Comparison of ENCODE assay signal across 15 cellular contexts in genomic region chr6:68126089-68126749, GRCh38.
DNase-seq lines count a peak whose midpoint lies in the region; ATAC-seq and TF ChIP-seq lines count a peak whose summit lies in the region.
"Had no signal": no experiment of that assay in that cellular context is flagged by ENCODE, and none has a peak within 500 bp of the region (broad histone marks: within the 10 kb centered on the region; RNA-seq: fewer than 3 reads in every experiment).

No MANE protein-coding gene starts in this region.

- H3K4me3 Mint-ChIP-seq in progenitor cell of endocrine pancreas (ENCODE audit: low read depth) (no peak overlapping the region), osteocyte (ENCODE audit: unreplicated experiment) (no peak overlapping the region)
- H3K4me3 Mint-ChIP-seq: dendritic cell treated with granulocyte-macrophage colony-stimulating factor and Interleukin-4, amounts not matched to agents 40 ng/mL and 50 ng/mL, for 4 days had no signal

- H3K4me1 Mint-ChIP-seq in progenitor cell of endocrine pancreas (ENCODE audit: low read depth): no peaks in the 10 kb centered on the region
- peaks cover 5% of the 10 kb centered on the region for H3K4me1 Mint-ChIP-seq in osteocyte (ENCODE audit: unreplicated experiment)

- H3K27me3 ChIP-seq in GM06990 (replicated peaks; ENCODE audit: control insufficient read depth, insufficient read depth, low read length): no peaks in the 10 kb centered on the region
- H3K27me3 ChIP-seq: Peyer's patch, upper lobe of left lung had no signal

- H3K4me3 ChIP-seq in GM06990 (replicated peaks; ENCODE audit: low read depth, low read length): no peak overlapping the region
- H3K4me3 ChIP-seq: Peyer's patch, psoas muscle, upper lobe of left lung had no signal

- H3K27me3 Mint-ChIP-seq in progenitor cell of endocrine pancreas (no peaks in the 10 kb centered on the region), osteocyte (ENCODE audit: unreplicated experiment) (no peaks in the 10 kb centered on the region)
- H3K27me3 Mint-ChIP-seq: dendritic cell treated with granulocyte-macrophage colony-stimulating factor and Interleukin-4, amounts not matched to agents 40 ng/mL and 50 ng/mL, for 4 days had no signal

- ATAC-seq in GM19395 (IDR thresholded peaks at IDR 0.05; ENCODE audit: unreplicated experiment): peak; percentile 98
- ATAC-seq in HG02884 (IDR thresholded peaks at IDR 0.05; ENCODE audit: unreplicated experiment): peak; percentile 100
- ATAC-seq: psoas muscle had no signal

- peaks cover 11% of the 10 kb centered on the region for H3K9me3 Mint-ChIP-seq in progenitor cell of endocrine pancreas (ENCODE audit: low read depth)
- H3K9me3 Mint-ChIP-seq in osteocyte (ENCODE audit: unreplicated experiment): peaks cover 19% of the 10 kb centered on the region

- H3K27ac Mint-ChIP-seq in progenitor cell of endocrine pancreas (no peak overlapping the region), osteocyte (ENCODE audit: unreplicated experiment) (no peak overlapping the region)
- H3K27ac Mint-ChIP-seq: dendritic cell treated with granulocyte-macrophage colony-stimulating factor and Interleukin-4, amounts not matched to agents 40 ng/mL and 50 ng/mL, for 4 days had no signal

- TF ChIP-seq CTCF in GM06990 (IDR thresholded peaks at IDR 0.05; ENCODE audit: insufficient read depth, low read length, poor library complexity, severe bottlenecking) (no peak), progenitor cell of endocrine pancreas (IDR thresholded peaks at IDR 0.05; ENCODE audit: unreplicated experiment) (no peak), osteocyte (IDR thresholded peaks at IDR 0.05) (no peak)

- no peaks in the 10 kb centered on the region for H3K36me3 ChIP-seq in GM06990 (ENCODE audit: control insufficient read depth, insufficient read depth, low read length)
- H3K36me3 ChIP-seq: Peyer's patch, upper lobe of left lung had no signal

- peak; percentile 38 for DNase-seq in GM06990 (ENCODE audit: extremely low read depth, insufficient read length)
- DNase-seq in M059J (ENCODE audit: low read depth): peak; percentile 47
- no peak for DNase-seq in progenitor cell of endocrine pancreas (ENCODE audit: low spot score, unreplicated experiment)
- DNase-seq in NCI-H2081 treated with DMSO at 0.1 percent for 48 hours (lab: John Stamatoyannopoulos, UW): no peak
- no peak for DNase-seq in activated CD4-positive, alpha-beta T cell treated with anti-CD3 and anti-CD28 coated beads, Interleukin-2, amount 50 U/mL, for 1 hour
- DNase-seq in osteocyte (ENCODE audit: extremely low spot score, unreplicated experiment): no peak
- DNase-seq: ACHN; activated effector memory CD4-positive, alpha-beta T cell treated with Interleukin-2 at 50 U/mL for 16 hours; EL; Peyer's patch; psoas muscle; upper lobe of left lung had no signal

- H3K36me3 Mint-ChIP-seq in progenitor cell of endocrine pancreas (ENCODE audit: insufficient read depth) (no peaks in the 10 kb centered on the region), osteocyte (ENCODE audit: unreplicated experiment) (peaks cover under 1% of the 10 kb centered on the region)

Comparison
In these comparisons a context has a peak if more than half of its experiments do, and no peak if none do; other contexts are left out.
1. DNase-seq: peak in GM06990 (single experiment) and M059J (single experiment); none in progenitor cell of endocrine pancreas (single experiment), NCI-H2081 treated with DMSO at 0.1 percent for 48 hours (single experiment), activated CD4-positive, alpha-beta T cell treated with anti-CD3 and anti-CD28 coated beads, Interleukin-2, amount 50 U/mL, for 1 hour (single experiment) and osteocyte (single experiment).